12 cellular contexts compared by ENCODE assay signal in genomic region chr3:177590826-177591225, GRCh38.
DNase-seq lines count a peak whose midpoint lies in the region; ATAC-seq and TF ChIP-seq lines count a peak whose summit lies in the region.
"Had no signal": no experiment of that assay in that cellular context is flagged by ENCODE, and none has a peak within 500 bp of the region (broad histone marks: within the 10 kb centered on the region; RNA-seq: fewer than 3 reads in every experiment).

No MANE protein-coding gene starts in this region.

- H3K36me3 ChIP-seq in CD4-positive, alpha-beta memory T cell (ENCODE audit: insufficient read depth, low read length) = no peaks in the 10 kb centered on the region
- H3K36me3 ChIP-seq in PC-3 (ENCODE audit: low read depth, low read length) (no peaks in the 10 kb centered on the region), osteoblast (ENCODE audit: insufficient read depth, low read length) (no peaks in the 10 kb centered on the region)
- H3K36me3 ChIP-seq: pancreas had no signal

- no peak overlapping the region for H3K27ac ChIP-seq in CD4-positive, alpha-beta memory T cell (ENCODE audit: low read depth, low read length)
- H3K27ac ChIP-seq in PC-3 (ENCODE audit: low read length) (peak overlapping the region; percentile 80; the same call in 1 of the 2 replicates), dorsolateral prefrontal cortex (peak overlapping the region in 33 of 59 donors; percentile 9 to 85 (median 52)), osteoblast (ENCODE audit: low read depth, low read length) (peak overlapping the region; percentile 21)

- H3K27ac Mint-ChIP-seq in CD4-positive, alpha-beta memory T cell = peak overlapping the region in 4 of 7 donors; percentile 27 to 62 (median 42)

- no peak overlapping the region for H3K4me2 ChIP-seq in PC-3 (ENCODE audit: low read length)
- H3K4me2 ChIP-seq in osteoblast (ENCODE audit: insufficient read depth, low read length) = no peak overlapping the region

- H3K4me1 Mint-ChIP-seq in CD4-positive, alpha-beta memory T cell = peaks cover 24 to 49% (median 36%) of the 10 kb centered on the region in 4 donors

- H3K9me2 ChIP-seq in PC-3 (replicated peaks; ENCODE audit: low read length) = no peaks in the 10 kb centered on the region

- intact Hi-C loops in CD4-positive, alpha-beta memory T cell (cut with micrococcal nuclease) = loop anchor here (10.0 kb wide), 1 partner anchor 414 kb away; no protein-coding TSS in a partner anchor
- intact Hi-C loops in PC-3 (cut with micrococcal nuclease) = loop anchor here (5.0 to 10.0 kb wide), 4 partner anchors 116 to 794 kb away; no protein-coding TSS in a partner anchor
- intact Hi-C loops in dorsolateral prefrontal cortex (cut with DNase I) = no loop called here

- no TSS peak for BruUV-seq in PC-3 (replicated peaks; lab: Mats Ljungman, UMichigan)

- H3K9ac ChIP-seq in PC-3 (ENCODE audit: low read length) = no peak overlapping the region

- no peak overlapping the region for H3K4me3 ChIP-seq in CD4-positive, alpha-beta memory T cell (ENCODE audit: low read length in 2 of 2)
- H3K4me3 ChIP-seq in PC-3 (ENCODE audit: low read length) (no peak overlapping the region), dorsolateral prefrontal cortex (no peak overlapping the region), osteoblast (ENCODE audit: insufficient read depth, low read length) (no peak overlapping the region)
- H3K4me3 ChIP-seq: coronary artery, GM23338, pancreas had no signal

- TF ChIP-seq CTCF in PC-3 (conservative IDR thresholded peaks at IDR 0.05; ENCODE audit: low read depth, low read length) (no peak), dorsolateral prefrontal cortex (IDR thresholded peaks at IDR 0.05 in 54 of 56, conservative IDR thresholded peaks at IDR 0.05 in 2 of 56; ENCODE audit: low read depth in 1 of 56, partially characterized antibody in 56 of 56) (no peak), osteoblast (IDR thresholded peaks at IDR 0.05; ENCODE audit: extremely low read depth, low read depth, low read length) (no peak)

- no peaks in the 10 kb centered on the region for H3F3A ChIP-seq in PC-3 (ENCODE audit: low read length, unreplicated experiment)

- no peak overlapping the region for H2AFZ ChIP-seq in PC-3 (ENCODE audit: low read length)
- no peak overlapping the region for H2AFZ ChIP-seq in osteoblast (ENCODE audit: low read length)

- H3K36me3 Mint-ChIP-seq in CD4-positive, alpha-beta memory T cell = no peaks in the 10 kb centered on the region

- ATAC-seq in PC-3 (no peak), HG03196 (IDR thresholded peaks at IDR 0.05; ENCODE audit: unreplicated experiment) (no peak)

- no peaks in the 10 kb centered on the region for H3K27me3 Mint-ChIP-seq in CD4-positive, alpha-beta memory T cell

- H4K20me1 ChIP-seq in PC-3 (ENCODE audit: low read length) = no peaks in the 10 kb centered on the region
- no peaks in the 10 kb centered on the region for H4K20me1 ChIP-seq in osteoblast (ENCODE audit: insufficient read depth, low read length)

- H3K79me2 ChIP-seq in PC-3 (ENCODE audit: low read length) = no peaks in the 10 kb centered on the region
- no peaks in the 10 kb centered on the region for H3K79me2 ChIP-seq in osteoblast (ENCODE audit: insufficient read depth, low read length)

- POLR2A ChIA-PET in CD4-positive, alpha-beta memory T cell (lab: Charles Lee; ENCODE audit: partially characterized antibody) = interaction anchor here (1.4 to 1.9 kb wide), 2 partner anchors 43 to 231 kb away, joined by 3 to 5 read pairs; no protein-coding TSS in a partner anchor
- POLR2A ChIA-PET in PC-3 (lab: Charles Lee; ENCODE audit: unreplicated experiment) = no interaction called here

- peak overlapping the region in 4 of 8 donors; percentile 35 to 83 (median 63) for H3K4me3 Mint-ChIP-seq in CD4-positive, alpha-beta memory T cell
- H3K4me3 Mint-ChIP-seq: GM23338 had no signal

- peaks cover 0 to 1% (median 0%) of the 10 kb centered on the region in 8 donors for H3K9me3 Mint-ChIP-seq in CD4-positive, alpha-beta memory T cell

- no peaks in the 10 kb centered on the region for H3K9me3 ChIP-seq in CD4-positive, alpha-beta memory T cell (ENCODE audit: control insufficient read depth in 1 of 2, low read length in 2 of 2)
- H3K9me3 ChIP-seq in PC-3 (ENCODE audit: low read length) (no peaks in the 10 kb centered on the region), osteoblast (ENCODE audit: low read depth, low read length) (no peaks in the 10 kb centered on the region)

- no peaks in the 10 kb centered on the region for H3K27me3 ChIP-seq in CD4-positive, alpha-beta memory T cell (ENCODE audit: insufficient read depth, low read length)
- H3K27me3 ChIP-seq in PC-3 (ENCODE audit: low read length) = no peaks in the 10 kb centered on the region
- H3K27me3 ChIP-seq in dorsolateral prefrontal cortex = no peaks in the 10 kb centered on the region
- H3K27me3 ChIP-seq in osteoblast (ENCODE audit: insufficient read depth, low read length) = no peaks in the 10 kb centered on the region
- H3K27me3 ChIP-seq: pancreas had no signal

- peaks cover 39% of the 10 kb centered on the region for H3K4me1 ChIP-seq in CD4-positive, alpha-beta memory T cell (ENCODE audit: insufficient read depth, low read length)
- peaks cover 58% of the 10 kb centered on the region for H3K4me1 ChIP-seq in PC-3 (ENCODE audit: insufficient read depth, low read length)
- peaks cover 22% of the 10 kb centered on the region for H3K4me1 ChIP-seq in osteoblast (ENCODE audit: insufficient read depth, low read length)

- DNase-seq in CD4-positive, alpha-beta memory T cell = no peak
- no peak for DNase-seq in PC-3
- DNase-seq in dorsolateral prefrontal cortex = no peak
- DNase-seq in osteoblast (ENCODE audit: insufficient read length, low spot score, missing footprints) = no peak
- no peak for DNase-seq in NCI-H510A (lab: John Stamatoyannopoulos, UW)
- no peak for DNase-seq in activated gamma-delta T cell (lab: John Stamatoyannopoulos, UW)
- DNase-seq in NCI-H446 treated with DMSO at 0.1 percent for 48 hours (lab: John Stamatoyannopoulos, UW) = no peak
- DNase-seq: NCI-H2107 had no signal

- CTCF ChIA-PET in CD4-positive, alpha-beta memory T cell (lab: Charles Lee; ENCODE audit: partially characterized antibody) = no interaction called here
- CTCF ChIA-PET in PC-3 (lab: Charles Lee) = no interaction called here

Comparison
In these comparisons a context has a peak if more than half of its experiments do, and no peak if none do; other contexts are left out.
1. intact Hi-C loops: an anchor here in CD4-positive, alpha-beta memory T cell (10.0 kb wide) and PC-3 (5.0 to 10.0 kb wide); none called in dorsolateral prefrontal cortex.